8 cellular contexts compared by ENCODE assay signal in genomic region chr13:44470623-44471562, GRCh38.
DNase-seq lines count a peak whose midpoint lies in the region; ATAC-seq and TF ChIP-seq lines count a peak whose summit lies in the region.

No MANE protein-coding gene starts in this region.

- H3K36me3 Mint-ChIP-seq in endothelial cell (ENCODE audit: low read depth, unreplicated experiment): no peaks in the 10 kb centered on the region

- WGBS in testis, 2 donors: 70 to 75% methylated on average over 4 of the region's 4 CpGs

- no peak overlapping the region for H3K9ac ChIP-seq in OCI-LY3 (ENCODE audit: low read length)

- H3K4me3 Mint-ChIP-seq in endothelial cell (ENCODE audit: unreplicated experiment): no peak overlapping the region

- ATAC-seq in gastrocnemius medialis: no peak
- ATAC-seq in HG02852 (IDR thresholded peaks at IDR 0.05; ENCODE audit: unreplicated experiment): no peak
- no peak for ATAC-seq in GM21390 (IDR thresholded peaks at IDR 0.05; ENCODE audit: unreplicated experiment)

- no peaks in the 10 kb centered on the region for H3K27me3 ChIP-seq in OCI-LY3 (ENCODE audit: low read depth, low read length)
- no peaks in the 10 kb centered on the region for H3K27me3 ChIP-seq in gastrocnemius medialis
- H3K27me3 ChIP-seq in testis: no peaks in the 10 kb centered on the region

- H3K27ac Mint-ChIP-seq in endothelial cell (ENCODE audit: unreplicated experiment): no peak overlapping the region

- H3K27me3 Mint-ChIP-seq in endothelial cell (ENCODE audit: unreplicated experiment): peaks cover 2% of the 10 kb centered on the region

- in situ Hi-C loops in gastrocnemius medialis (cut with MboI; ENCODE audit: low sequenced_read_pairs in 4 of 4): no loop called here

- intact Hi-C loops in gastrocnemius medialis (cut with DNase I; ENCODE audit: low total_unique reads): loop anchor here (1.0 kb wide), 1 partner anchor 566 kb away; no protein-coding TSS in a partner anchor
- intact Hi-C loops in testis (cut with DNase I; ENCODE audit: low total_unique reads): loop anchor here (10.0 kb wide), 1 partner anchor 504 kb away; no protein-coding TSS in a partner anchor

- H3K9me3 Mint-ChIP-seq in endothelial cell (ENCODE audit: unreplicated experiment): no peaks in the 10 kb centered on the region

- H2AFZ ChIP-seq in OCI-LY3 (ENCODE audit: low read depth, low read length): no peak overlapping the region

- H4K20me1 ChIP-seq in OCI-LY3 (ENCODE audit: insufficient read depth, low read length): no peaks in the 10 kb centered on the region

- TF ChIP-seq CTCF in OCI-LY3 (IDR thresholded peaks at IDR 0.05; ENCODE audit: low read depth, low read length): peak; percentile 53
- peak; percentile 82 for TF ChIP-seq CTCF in endothelial cell (IDR thresholded peaks at IDR 0.05; ENCODE audit: unreplicated experiment)
- peak; percentile 43 to 63 (median 55) for TF ChIP-seq CTCF in gastrocnemius medialis (IDR thresholded peaks at IDR 0.05 in 4 of 5, conservative IDR thresholded peaks at IDR 0.05 in 1 of 5)
- TF ChIP-seq CTCF in testis (IDR thresholded peaks at IDR 0.05): peak in 1 of 3 experiments; percentile 61

- H3K4me1 ChIP-seq in OCI-LY3 (ENCODE audit: low read length) (no peaks in the 10 kb centered on the region; the same call in 1 of the 2 replicates), gastrocnemius medialis (peaks cover 49 to 72% of the 10 kb centered on the region in 2 donors), testis (no peaks in the 10 kb centered on the region)

- H3K9me3 ChIP-seq in OCI-LY3 (ENCODE audit: insufficient read depth, low read length): no peaks in the 10 kb centered on the region
- no peaks in the 10 kb centered on the region for H3K9me3 ChIP-seq in gastrocnemius medialis
- H3K9me3 ChIP-seq in testis: no peaks in the 10 kb centered on the region

- H3K4me2 ChIP-seq in OCI-LY3 (ENCODE audit: low read length): no peak overlapping the region

- H3K27ac ChIP-seq in OCI-LY3 (ENCODE audit: low read length) (no peak overlapping the region), gastrocnemius medialis (no peak overlapping the region), testis (no peak overlapping the region)

- H3K4me1 Mint-ChIP-seq in endothelial cell (ENCODE audit: unreplicated experiment): peaks cover 25% of the 10 kb centered on the region

- H3K4me3 ChIP-seq in OCI-LY3 (ENCODE audit: low read length): no peak overlapping the region
- H3K4me3 ChIP-seq in gastrocnemius medialis: no peak overlapping the region
- no peak overlapping the region for H3K4me3 ChIP-seq in testis

- H3K36me3 ChIP-seq in OCI-LY3 (replicated peaks; ENCODE audit: low read depth, low read length): no peaks in the 10 kb centered on the region
- H3K36me3 ChIP-seq in gastrocnemius medialis: no peaks in the 10 kb centered on the region
- no peaks in the 10 kb centered on the region for H3K36me3 ChIP-seq in testis (ENCODE audit: low read depth, missing control alignments)

- TF ChIP-seq POLR2A in gastrocnemius medialis (IDR thresholded peaks at IDR 0.05): no peak
- TF ChIP-seq POLR2A in testis (IDR thresholded peaks at IDR 0.05): no peak

- DNase-seq in NCI-H345 (lab: John Stamatoyannopoulos, UW) (peak; percentile 6), NCI-H345 treated with DMSO at 0.1 percent for 48 hours (lab: John Stamatoyannopoulos, UW; ENCODE audit: unreplicated experiment) (no peak), endothelial cell (ENCODE audit: low spot score) (no peak), gastrocnemius medialis (no peak), testis (no peak)

- H3K79me2 ChIP-seq in OCI-LY3 (ENCODE audit: low read length): no peaks in the 10 kb centered on the region
